ENCODE assay signal across 29 cellular contexts in genomic region chr13:26919311-26919710, GRCh38.
A peak's percentile ranks its signal among the peaks of the same experiment; 100 is the strongest.
DNase-seq lines count a peak whose midpoint lies in the region; ATAC-seq and TF ChIP-seq lines count a peak whose summit lies in the region.
"Had no signal": no experiment of that assay in that cellular context is flagged by ENCODE, and none has a peak within 500 bp of the region (broad histone marks: within the 10 kb centered on the region; RNA-seq: fewer than 3 reads in every experiment).

No MANE protein-coding gene starts in this region.

- intact Hi-C loops in mucosa of descending colon (cut with DNase I, micrococcal nuclease): no loop called here

- H3K4me1 ChIP-seq in endodermal cell (ENCODE audit: control insufficient read depth, insufficient read depth, low read length) (no peaks in the 10 kb centered on the region), mucosa of descending colon (ENCODE audit: low read depth) (no peaks in the 10 kb centered on the region)
- H3K4me1 ChIP-seq: left lung had no signal

- no peaks in the 10 kb centered on the region for H3K9me3 ChIP-seq in endodermal cell (ENCODE audit: control insufficient read depth, low read length)
- H3K9me3 ChIP-seq in mucosa of descending colon: no peaks in the 10 kb centered on the region
- H3K9me3 ChIP-seq: gastroesophageal sphincter, left lung had no signal

- 88 to 92% methylated on average over 7 of the region's 7 CpGs for WGBS in endodermal cell (ENCODE audit: insufficient coverage in 1 of 2, insufficient read length in 1 of 2), 2 experiments

- peak; percentile 11 for ATAC-seq in activated naive CD8-positive, alpha-beta T cell treated with anti-CD3 and anti-CD28 coated beads, Interleukin-2, amount 50 U/mL, for 24 hours
- ATAC-seq in mucosa of descending colon: no peak
- ATAC-seq: activated CD8-positive, alpha-beta memory T cell treated with anti-CD3 and anti-CD28 coated beads, Interleukin-2, amount 10 ng/mL, durations not matched to agents 7 days and 5 days; gastroesophageal sphincter; left lung; naive thymus-derived CD4-positive, alpha-beta T cell; PC-3 had no signal

- no peaks in the 10 kb centered on the region for H3K36me3 ChIP-seq in endodermal cell (ENCODE audit: control insufficient read depth, insufficient read depth, low read length)
- H3K36me3 ChIP-seq in mucosa of descending colon (ENCODE audit: low read depth): no peaks in the 10 kb centered on the region
- H3K36me3 ChIP-seq: gastroesophageal sphincter, left lung had no signal

- H3K4me3 Mint-ChIP-seq in activated naive CD8-positive, alpha-beta T cell treated with anti-CD3 and anti-CD28 coated beads, Interleukin-2, amount 50 U/mL, for 24 hours: no peak overlapping the region
- no peak overlapping the region for H3K4me3 Mint-ChIP-seq in activated naive CD8-positive, alpha-beta T cell treated with anti-CD3 and anti-CD28 coated beads for 36 hours
- no peak overlapping the region for H3K4me3 Mint-ChIP-seq in endodermal cell
- H3K4me3 Mint-ChIP-seq: activated B cell treated with CpG ODN at 0.5 μM for 24 hours; activated CD8-positive, alpha-beta memory T cell treated with anti-CD3 and anti-CD28 coated beads, Interleukin-2, amount 10 ng/mL, durations not matched to agents 7 days and 5 days; CD4-positive, alpha-beta T cell; naive thymus-derived CD4-positive, alpha-beta T cell; stimulated activated naive CD8-positive, alpha-beta T cell treated with anti-CD3 and anti-CD28 coated beads, Interleukin-15, Interleukin-2, amounts not matched to agents 100 ng/mL and 50 ng/mL, for 24 hours had no signal

- H3K36me3 Mint-ChIP-seq in activated naive CD8-positive, alpha-beta T cell treated with anti-CD3 and anti-CD28 coated beads, Interleukin-2, amount 50 U/mL, for 24 hours (ENCODE audit: low read depth): no peaks in the 10 kb centered on the region
- no peaks in the 10 kb centered on the region for H3K36me3 Mint-ChIP-seq in activated naive CD8-positive, alpha-beta T cell treated with anti-CD3 and anti-CD28 coated beads for 36 hours
- no peaks in the 10 kb centered on the region for H3K36me3 Mint-ChIP-seq in endodermal cell (ENCODE audit: low read depth)
- H3K36me3 Mint-ChIP-seq: activated CD8-positive, alpha-beta memory T cell treated with anti-CD3 and anti-CD28 coated beads, Interleukin-2, amount 10 ng/mL, durations not matched to agents 7 days and 5 days; naive thymus-derived CD4-positive, alpha-beta T cell had no signal

- H3K4me1 Mint-ChIP-seq in activated naive CD8-positive, alpha-beta T cell treated with anti-CD3 and anti-CD28 coated beads, Interleukin-2, amount 50 U/mL, for 24 hours: peaks cover 7% of the 10 kb centered on the region
- peaks cover 7% of the 10 kb centered on the region for H3K4me1 Mint-ChIP-seq in activated naive CD8-positive, alpha-beta T cell treated with anti-CD3 and anti-CD28 coated beads for 36 hours
- H3K4me1 Mint-ChIP-seq in endodermal cell: peaks cover 7% of the 10 kb centered on the region
- H3K4me1 Mint-ChIP-seq: activated B cell treated with CpG ODN at 0.5 μM for 24 hours had no signal

- DNase-seq in activated naive CD8-positive, alpha-beta T cell treated with anti-CD3 and anti-CD28 coated beads, Interleukin-2, amount 50 U/mL, for 24 hours: no peak
- DNase-seq in activated naive CD8-positive, alpha-beta T cell treated with anti-CD3 and anti-CD28 coated beads for 36 hours: no peak
- DNase-seq in NOMO-1 treated with DMSO at 0.1 percent for 48 hours (lab: John Stamatoyannopoulos, UW; ENCODE audit: unreplicated experiment) (peak; percentile 58), endodermal cell (peak; percentile 18), stromal cell of bone marrow (ENCODE audit: low read depth) (peak; percentile 3), cortex of kidney (lab: John Stamatoyannopoulos, UW) (no peak), mucosa of descending colon (no peak), NCI-H748 treated with DMSO at 0.1 percent for 48 hours (lab: John Stamatoyannopoulos, UW) (no peak)
- DNase-seq: activated B cell treated with CpG ODN at 0.5 μM for 24 hours; activated CD4-positive, alpha-beta T cell treated with anti-CD3 and anti-CD28 coated beads, Interleukin-2, amount 50 U/mL, for 1 hour; activated CD8-positive, alpha-beta memory T cell treated with anti-CD3 and anti-CD28 coated beads, Interleukin-2, amount 10 ng/mL, durations not matched to agents 7 days and 5 days; activated naive CD4-positive, alpha-beta T cell; activated T-cell treated with anti-CD3 and anti-CD28 coated beads, Interleukin-2, amount 50 U/mL, for 48 hours; AML-193; CD4-positive, alpha-beta T cell; central memory CD4-positive, alpha-beta T cell; dermis blood vessel endothelial cell; left lung; mesendoderm; naive thymus-derived CD4-positive, alpha-beta T cell; NCI-H1436; NCI-H2081 treated with DMSO at 0.1 percent for 48 hours; NCI-H446; PC-3; SIG-M5; T1000 had no signal

- H3K4me3 ChIP-seq in endodermal cell (ENCODE audit: low read length): no peak overlapping the region
- H3K4me3 ChIP-seq in mucosa of descending colon: no peak overlapping the region
- H3K4me3 ChIP-seq: gastroesophageal sphincter, left lung had no signal

- TF ChIP-seq CTCF in endodermal cell (conservative IDR thresholded peaks at IDR 0.05) (no peak), mucosa of descending colon (IDR thresholded peaks at IDR 0.05) (no peak)

- H3K27me3 Mint-ChIP-seq in activated naive CD8-positive, alpha-beta T cell treated with anti-CD3 and anti-CD28 coated beads, Interleukin-2, amount 50 U/mL, for 24 hours: peaks cover 6% of the 10 kb centered on the region
- peaks cover 12% of the 10 kb centered on the region for H3K27me3 Mint-ChIP-seq in activated naive CD8-positive, alpha-beta T cell treated with anti-CD3 and anti-CD28 coated beads for 36 hours
- H3K27me3 Mint-ChIP-seq in endodermal cell (ENCODE audit: insufficient read depth): peaks cover 7% of the 10 kb centered on the region

- no peaks in the 10 kb centered on the region for H3K9me3 Mint-ChIP-seq in activated naive CD8-positive, alpha-beta T cell treated with anti-CD3 and anti-CD28 coated beads, Interleukin-2, amount 50 U/mL, for 24 hours
- no peaks in the 10 kb centered on the region for H3K9me3 Mint-ChIP-seq in activated naive CD8-positive, alpha-beta T cell treated with anti-CD3 and anti-CD28 coated beads for 36 hours
- no peaks in the 10 kb centered on the region for H3K9me3 Mint-ChIP-seq in endodermal cell
- H3K9me3 Mint-ChIP-seq: activated B cell treated with CpG ODN at 0.5 μM for 24 hours; stimulated activated naive CD8-positive, alpha-beta T cell treated with anti-CD3 and anti-CD28 coated beads, Interleukin-15, Interleukin-2, amounts not matched to agents 100 ng/mL and 50 ng/mL, for 24 hours had no signal

- H3K27ac ChIP-seq in endodermal cell (ENCODE audit: low read depth, low read length): no peak overlapping the region
- H3K27ac ChIP-seq: 22Rv1, gastroesophageal sphincter, left lung had no signal

- no peak overlapping the region for H3K27ac Mint-ChIP-seq in activated naive CD8-positive, alpha-beta T cell treated with anti-CD3 and anti-CD28 coated beads, Interleukin-2, amount 50 U/mL, for 24 hours
- H3K27ac Mint-ChIP-seq in activated naive CD8-positive, alpha-beta T cell treated with anti-CD3 and anti-CD28 coated beads for 36 hours: no peak overlapping the region
- no peak overlapping the region for H3K27ac Mint-ChIP-seq in endodermal cell
- H3K27ac Mint-ChIP-seq: activated B cell treated with CpG ODN at 0.5 μM for 24 hours; activated CD8-positive, alpha-beta memory T cell treated with anti-CD3 and anti-CD28 coated beads, Interleukin-2, amount 10 ng/mL, durations not matched to agents 7 days and 5 days; CD4-positive, alpha-beta T cell; naive thymus-derived CD4-positive, alpha-beta T cell; stimulated activated naive CD8-positive, alpha-beta T cell treated with anti-CD3 and anti-CD28 coated beads, Interleukin-15, Interleukin-2, amounts not matched to agents 100 ng/mL and 50 ng/mL, for 24 hours had no signal

- no peak overlapping the region for H3K9ac ChIP-seq in endodermal cell (ENCODE audit: extremely low read depth, low read length, poor library complexity, severe bottlenecking)

- H3K27me3 ChIP-seq in endodermal cell (ENCODE audit: control insufficient read depth, insufficient read depth, low read length, poor library complexity, severe bottlenecking): no peaks in the 10 kb centered on the region
- H3K27me3 ChIP-seq: left lung had no signal

Comparison
In these comparisons a context has a peak if more than half of its experiments do, and no peak if none do; other contexts are left out.
1. DNase-seq: peak in NOMO-1 treated with DMSO at 0.1 percent for 48 hours (single experiment), endodermal cell (single experiment) and stromal cell of bone marrow (single experiment); none in activated naive CD8-positive, alpha-beta T cell treated with anti-CD3 and anti-CD28 coated beads, Interleukin-2, amount 50 U/mL, for 24 hours (single experiment), activated naive CD8-positive, alpha-beta T cell treated with anti-CD3 and anti-CD28 coated beads for 36 hours (single experiment), cortex of kidney (single experiment), mucosa of descending colon (0 of 3) and NCI-H748 treated with DMSO at 0.1 percent for 48 hours (single experiment).